26 cellular contexts compared by ENCODE assay signal in genomic region chr22:27900153-27900552, GRCh38. TPM values are rescaled to one million over a fixed set of nuclear protein-coding genes. Genes with fewer than 3 reads are reported as not detected.
DNase-seq lines count a peak whose midpoint lies in the region; ATAC-seq, FAIRE-seq and TF ChIP-seq lines count a peak whose summit lies in the region.
"Had no signal": no experiment of that assay in that cellular context is flagged by ENCODE, and none has a peak within 500 bp of the region (broad histone marks: within the 10 kb centered on the region; RNA-seq: fewer than 3 reads in every experiment).

No MANE protein-coding gene starts in this region.

- H3K4me3 ChIP-seq in cardiac muscle cell (no peak overlapping the region), heart left ventricle (no peak overlapping the region), IMR-90 (ENCODE audit: insufficient read depth, low read depth, low read length) (no peak overlapping the region), SK-N-MC (no peak overlapping the region), pancreas (no peak overlapping the region)
- H3K4me3 ChIP-seq: BLaER1, GM12878 had no signal

- no peak overlapping the region for H4K91ac ChIP-seq in IMR-90 (ENCODE audit: insufficient read depth, low read depth, low read length)

- TF ChIP-seq CTCF in cardiac muscle cell (IDR thresholded peaks at IDR 0.05; ENCODE audit: low read depth, low read length) (no peak), heart left ventricle (IDR thresholded peaks at IDR 0.05) (no peak), IMR-90 (conservative IDR thresholded peaks at IDR 0.05; ENCODE audit: low read depth, low read length) (no peak), pancreas (IDR thresholded peaks at IDR 0.05) (no peak)

- peak overlapping the region; percentile 67 for H3K27ac ChIP-seq in cardiac muscle cell
- H3K27ac ChIP-seq in heart left ventricle: no peak overlapping the region
- no peak overlapping the region for H3K27ac ChIP-seq in IMR-90 (ENCODE audit: insufficient read depth, low read length)
- peak overlapping the region; percentile 7; the same call in 1 of the 2 replicates for H3K27ac ChIP-seq in SK-N-MC
- no peak overlapping the region for H3K27ac ChIP-seq in pancreas
- H3K27ac ChIP-seq: BLaER1 had no signal

- H3K23ac ChIP-seq in IMR-90 (ENCODE audit: low read depth, low read length): no peak overlapping the region

- H3K56ac ChIP-seq in IMR-90 (ENCODE audit: extremely low read depth, insufficient read depth, low read length): no peak overlapping the region

- dilution Hi-C loops in IMR-90 (cut with HindIII; ENCODE audit: low sequenced_read_pairs, unreplicated experiment): no loop called here

- intact Hi-C loops in heart left ventricle (cut with DNase I) (no loop called here), IMR-90 (cut with micrococcal nuclease) (no loop called here), pancreas (cut with DNase I) (no loop called here)

- H3K4ac ChIP-seq in IMR-90 (ENCODE audit: low read depth, low read length): no peak overlapping the region

- DNase-seq in cardiac muscle cell (ENCODE audit: low read depth in 1 of 2, low spot score in 1 of 2) (no peak), heart left ventricle (no peak), IMR-90 (no peak), SK-N-MC (ENCODE audit: low read depth, low spot score) (no peak), pancreas (no peak), T1000 (lab: John Stamatoyannopoulos, UW) (no peak)
- DNase-seq: 8988T; ACHN; BE2C; C1 segment of cervical spinal cord; CD4-positive, alpha-beta memory T cell; CD4-positive, CD25-positive, alpha-beta regulatory T cell; CD8-positive, alpha-beta memory T cell; COR-L47; DMS 273 treated with DMSO at 0.1 percent for 48 hours; DMS153; DMS53; DMS79; DND-41; EL; GDM1 had no signal

- no peak overlapping the region for H3K14ac ChIP-seq in IMR-90 (replicated peaks; ENCODE audit: low read depth, low read length)

- peaks cover 3% of the 10 kb centered on the region for H3K4me1 ChIP-seq in cardiac muscle cell (ENCODE audit: low read depth)
- peaks cover 0 to 24% (median 12%) of the 10 kb centered on the region in 12 donors for H3K4me1 ChIP-seq in heart left ventricle
- no peaks in the 10 kb centered on the region for H3K4me1 ChIP-seq in IMR-90 (ENCODE audit: control insufficient read depth, insufficient read depth, low read length)
- H3K4me1 ChIP-seq in pancreas: peaks cover 0 to 7% (median 5%) of the 10 kb centered on the region in 3 donors
- H3K4me1 ChIP-seq: BLaER1 had no signal

- H3K18ac ChIP-seq in IMR-90 (ENCODE audit: low read depth, low read length): no peak overlapping the region

- no peak overlapping the region for H4K5ac ChIP-seq in IMR-90 (ENCODE audit: low read depth, low read length)

- H3K9me3 ChIP-seq in cardiac muscle cell (ENCODE audit: low read depth): no peaks in the 10 kb centered on the region
- H3K9me3 ChIP-seq in heart left ventricle: no peaks in the 10 kb centered on the region
- H3K9me3 ChIP-seq in IMR-90 (ENCODE audit: control insufficient read depth, insufficient read depth, low read length): no peaks in the 10 kb centered on the region
- no peaks in the 10 kb centered on the region for H3K9me3 ChIP-seq in SK-N-MC (ENCODE audit: low read depth, low read length)
- no peaks in the 10 kb centered on the region for H3K9me3 ChIP-seq in pancreas
- H3K9me3 ChIP-seq: BE2C, BLaER1 had no signal

- H2AFZ ChIP-seq in IMR-90 (replicated peaks; ENCODE audit: low read length, poor library complexity): no peak overlapping the region

- no peak overlapping the region for H2BK120ac ChIP-seq in IMR-90 (ENCODE audit: low read depth, low read length)

- no peak overlapping the region for H2BK5ac ChIP-seq in IMR-90 (ENCODE audit: low read depth, low read length, poor library complexity, severe bottlenecking)

- peaks cover 27% of the 10 kb centered on the region for H4K20me1 ChIP-seq in IMR-90 (ENCODE audit: insufficient read depth, low read length)

- no peak overlapping the region for H4K8ac ChIP-seq in IMR-90 (ENCODE audit: low read depth in 2 of 2, low read length in 2 of 2)

- H3K27me3 ChIP-seq in cardiac muscle cell (no peaks in the 10 kb centered on the region), heart left ventricle (no peaks in the 10 kb centered on the region), IMR-90 (ENCODE audit: control insufficient read depth, insufficient read depth, low read length) (no peaks in the 10 kb centered on the region), pancreas (no peaks in the 10 kb centered on the region)
- H3K27me3 ChIP-seq: BE2C, BLaER1 had no signal

- H3K9me1 ChIP-seq in IMR-90 (ENCODE audit: insufficient read depth, low read length): peaks cover 5% of the 10 kb centered on the region; the same call in 1 of the 2 replicates

- no peak overlapping the region for H2AK9ac ChIP-seq in IMR-90 (replicated peaks; ENCODE audit: low read depth, low read length, poor library complexity)

- in situ Hi-C loops in IMR-90 (cut with MboI; ENCODE audit: low sequenced_read_pairs): no loop called here

- POLR2A ChIA-PET in IMR-90 (lab: Charles Lee; ENCODE audit: unreplicated experiment): no interaction called here

- FAIRE-seq in pancreas (lab: Jason Lieb, UNC): peak; percentile 5
- FAIRE-seq: GM12878, GM12892, GM18507 had no signal

- H2AK5ac ChIP-seq in IMR-90 (ENCODE audit: low read depth, low read length): no peak overlapping the region

- CTCF ChIA-PET in IMR-90 (lab: Yijun Ruan, JAX): interaction anchor here (0.6 to 1.5 kb wide), 2 partner anchors 9 to 14 kb away, joined by 3 to 8 read pairs; no protein-coding TSS in a partner anchor

- WGBS in heart left ventricle, 4 donors: 93 to 99% (median 97%) methylated on average over 1 of the region's 1 CpG
- WGBS in IMR-90 (ENCODE audit: extremely low coverage in 2 of 2, insufficient read length in 1 of 2), 2 experiments: no CpG with 5 or more reads among the region's 1 CpG
- 96 to 97% methylated on average over 1 of the region's 1 CpG for WGBS in pancreas, 2 donors

- no peak for TF ChIP-seq RAD21 in IMR-90 (IDR thresholded peaks at IDR 0.05; ENCODE audit: low read length)

- H2BK20ac ChIP-seq in IMR-90 (ENCODE audit: low read depth, low read length): no peak overlapping the region

- H3K4me2 ChIP-seq in IMR-90 (ENCODE audit: low read depth, low read length): no peak overlapping the region
- H3K4me2 ChIP-seq: BLaER1 had no signal

- no TSS peak for BruUV-seq in IMR-90 (replicated peaks; lab: Mats Ljungman, UMichigan)

- no peak overlapping the region for H3K9ac ChIP-seq in IMR-90 (ENCODE audit: low read depth, low read length)
- no peak overlapping the region for H3K9ac ChIP-seq in SK-N-MC (ENCODE audit: insufficient read length)
- H3K9ac ChIP-seq: BLaER1 had no signal

- TF ChIP-seq POLR2A in heart left ventricle (IDR thresholded peaks at IDR 0.05): no peak
- TF ChIP-seq POLR2A in IMR-90 (IDR thresholded peaks at IDR 0.05; ENCODE audit: low read depth, low read length): no peak

- no peak overlapping the region for H2BK15ac ChIP-seq in IMR-90 (ENCODE audit: low read depth, low read length)

- ATAC-seq in heart left ventricle: no peak
- no peak for ATAC-seq in IMR-90 (ENCODE audit: low read depth)
- ATAC-seq in pancreas: no peak
- ATAC-seq in HG02973 (IDR thresholded peaks at IDR 0.05; ENCODE audit: unreplicated experiment): no peak
- ATAC-seq: GM12878 had no signal

- peaks cover 17 to 69% of the 10 kb centered on the region in 2 experiments for H3K79me1 ChIP-seq in IMR-90 (ENCODE audit: low read depth in 1 of 2, low read length in 2 of 2)

- H3K36me3 ChIP-seq in cardiac muscle cell: peaks cover 46% of the 10 kb centered on the region
- H3K36me3 ChIP-seq in heart left ventricle: peaks cover 0 to 89% (median 74%) of the 10 kb centered on the region in 9 donors
- peaks cover 42% of the 10 kb centered on the region for H3K36me3 ChIP-seq in IMR-90 (ENCODE audit: control insufficient read depth, insufficient read depth, low read length)
- H3K36me3 ChIP-seq in SK-N-MC (ENCODE audit: insufficient read depth, low read length): peaks cover 84% of the 10 kb centered on the region
- peaks cover 0 to 26% (median 6%) of the 10 kb centered on the region in 3 donors for H3K36me3 ChIP-seq in pancreas

TF ChIP-seq in IMR-90, 13 proteins besides CTCF, POLR2A, EP300 and RAD21:
- TF ChIP-seq RCOR1 (IDR thresholded peaks at IDR 0.05; ENCODE audit: insufficient replicate concordance, low read length) (no peak), MXI1 (IDR thresholded peaks at IDR 0.05; ENCODE audit: borderline replicate concordance, low read depth, low read length) (no peak), MAFK (IDR thresholded peaks at IDR 0.05; ENCODE audit: low read depth, low read length) (peak; percentile 42), NFE2L2 (IDR thresholded peaks at IDR 0.05; ENCODE audit: low read depth, low read length) (no peak)

RNA-seq across cellular contexts. Expression of gene PITPNB, which starts 18.9 kb away (rescaled TPM):
- 50.1 and 73.2 TPM in 2 replicates for total RNA-seq in cardiac muscle cell
- polyA plus RNA-seq in cardiac muscle cell: 131 and 194 TPM in 2 replicates
- 10 to 100 TPM; 20.8 to 84.7 (median 63.1) TPM for total RNA-seq in heart left ventricle
- polyA plus RNA-seq in heart left ventricle: 10 to 100 TPM; 13.6 to 32.3 TPM
- total RNA-seq in IMR-90 (2012; rRNA removed): 19.7 and 29.2 TPM in 2 replicates
- 43.3 and 54.5 TPM in 2 replicates for polyA plus RNA-seq in IMR-90 (2012; rRNA removed)
- 12.1 and 20.1 TPM in 2 replicates for polyA plus RNA-seq in IMR-90 (2012; cell fraction: cytosol; rRNA removed)
- polyA plus RNA-seq in IMR-90 (2012; cell fraction: nucleus; rRNA removed; ENCODE audit: low replicate concordance): 9.3 and 56.7 TPM in 2 replicates
- total RNA-seq in pancreas: 10 to 100 TPM; 20.4 to 38.0 (median 26.9) TPM
- polyA plus RNA-seq in pancreas: 10 to 100 TPM; 14.3 to 24.2 TPM

Comparison
In these comparisons a context has a peak if more than half of its experiments do, and no peak if none do; other contexts are left out.
1. H3K27ac ChIP-seq: peak in cardiac muscle cell (single experiment) and SK-N-MC (single experiment); none in heart left ventricle (0 of 12), IMR-90 (single experiment) and pancreas (0 of 4).